In genomic region chr12:95790912-95791849, GRCh38 we compare ENCODE assay signal across 8 cellular contexts. TPM values are rescaled to one million over a fixed set of nuclear protein-coding genes. Genes with fewer than 3 reads are reported as not detected.
A peak's percentile ranks its signal among the peaks of the same experiment; 100 is the strongest.
DNase-seq lines count a peak whose midpoint lies in the region; TF ChIP-seq lines count a peak whose summit lies in the region.

No MANE protein-coding gene starts in this region.

- H3K4me1 ChIP-seq in effector memory CD4-positive, alpha-beta T cell (ENCODE audit: control insufficient read depth, insufficient read depth, low read length, poor library complexity, severe bottlenecking) = peaks cover 6% of the 10 kb centered on the region
- H3K4me1 ChIP-seq in mononuclear cell (ENCODE audit: insufficient read depth, low read length) = peaks cover 18% of the 10 kb centered on the region
- H3K4me1 ChIP-seq in thyroid gland = peaks cover 6 to 17% of the 10 kb centered on the region in 2 donors

- no peaks in the 10 kb centered on the region for H3K36me3 ChIP-seq in effector memory CD4-positive, alpha-beta T cell (ENCODE audit: control insufficient read depth, insufficient read depth, low read length)
- no peaks in the 10 kb centered on the region for H3K36me3 ChIP-seq in thyroid gland

- H3K4me3 ChIP-seq in WI38 (ENCODE audit: low read depth, low read length) = peak overlapping the region; percentile 90
- H3K4me3 ChIP-seq in effector memory CD4-positive, alpha-beta T cell (ENCODE audit: insufficient read depth, low read depth, low read length, poor library complexity, severe bottlenecking) = peak overlapping the region; percentile 58
- H3K4me3 ChIP-seq in mononuclear cell (ENCODE audit: low read length) = peak overlapping the region; percentile 5
- peak overlapping the region in 2 of 3 donors; percentile 9 to 64 for H3K4me3 ChIP-seq in thyroid gland (replicated peaks in 1 of 3)

- peak; percentile 8 for DNase-seq in stimulated activated CD4-positive, alpha-beta T cell treated with anti-CD3 and anti-CD28 coated beads, Interleukin-12 subunit alpha, Interleukin-12 subunit beta, amount 100 ng/mL, for 4 hours
- no peak for DNase-seq in stimulated activated CD4-positive, alpha-beta T cell treated with anti-CD3 and anti-CD28 coated beads, Interleukin-2, amount 100 ng/mL, for 48 hours
- DNase-seq in effector memory CD4-positive, alpha-beta T cell = peak; percentile 12 to 40 (median 13)
- no peak for DNase-seq in thyroid gland
- DNase-seq in NK-92 treated with Interleukin-12 subunit alpha and Interleukin-12 subunit beta, amount 100 ng/mL, for 24 hours (lab: John Stamatoyannopoulos, UW) = no peak
- no peak for DNase-seq in posterior vena cava (ENCODE audit: low spot score)

- TF ChIP-seq CTCF in WI38 (IDR thresholded peaks at IDR 0.05; ENCODE audit: low read depth, low read length) (no peak), thyroid gland (IDR thresholded peaks at IDR 0.05) (no peak)

- no peaks in the 10 kb centered on the region for H3K9me3 ChIP-seq in effector memory CD4-positive, alpha-beta T cell (ENCODE audit: control insufficient read depth, low read length)
- H3K9me3 ChIP-seq in mononuclear cell (ENCODE audit: low read depth, low read length) (no peaks in the 10 kb centered on the region), thyroid gland (no peaks in the 10 kb centered on the region)

- no peak overlapping the region for H3K27ac ChIP-seq in effector memory CD4-positive, alpha-beta T cell (ENCODE audit: insufficient read depth, low read length, poor library complexity, severe bottlenecking)
- H3K27ac ChIP-seq in thyroid gland = peak overlapping the region in 2 of 3 donors; percentile 61 to 75

- peak in 1 of 2 donors; percentile 8 for TF ChIP-seq POLR2A in thyroid gland (IDR thresholded peaks at IDR 0.05)

- intact Hi-C loops in thyroid gland (cut with DNase I) = no loop called here
- intact Hi-C loops in posterior vena cava (cut with DNase I) = no loop called here

- H3K27me3 ChIP-seq in effector memory CD4-positive, alpha-beta T cell (replicated peaks; ENCODE audit: control insufficient read depth, insufficient read depth, low read length, poor library complexity, severe bottlenecking) = peaks cover 12% of the 10 kb centered on the region
- H3K27me3 ChIP-seq in mononuclear cell (ENCODE audit: insufficient read depth, low read length) = peaks cover 88% of the 10 kb centered on the region
- H3K27me3 ChIP-seq in thyroid gland = no peaks in the 10 kb centered on the region

- 7 to 13% methylated on average over 13 to 31 of the region's 50 CpGs for WGBS in thyroid gland, 2 donors

RNA-seq across cellular contexts. Expression of gene NTN4, which starts 0.6 kb away (rescaled TPM):
- 0.31 TPM for total RNA-seq in mononuclear cell
- 10 to 100 TPM; 11.1 to 21.0 (median 16.1) TPM for total RNA-seq in thyroid gland
- 10 to 100 TPM; 20.5 to 24.6 TPM for total RNA-seq in posterior vena cava

Comparison
In these comparisons a context has a peak if more than half of its experiments do, and no peak if none do; other contexts are left out.
1. DNase-seq: peak in stimulated activated CD4-positive, alpha-beta T cell treated with anti-CD3 and anti-CD28 coated beads, Interleukin-12 subunit alpha, Interleukin-12 subunit beta, amount 100 ng/mL, for 4 hours (single experiment) and effector memory CD4-positive, alpha-beta T cell (3 of 3); none in stimulated activated CD4-positive, alpha-beta T cell treated with anti-CD3 and anti-CD28 coated beads, Interleukin-2, amount 100 ng/mL, for 48 hours (0 of 2), thyroid gland (0 of 2), NK-92 treated with Interleukin-12 subunit alpha and Interleukin-12 subunit beta, amount 100 ng/mL, for 24 hours (single experiment) and posterior vena cava (single experiment).
2. H3K4me3 ChIP-seq: peak in every context shown above with its lines; median percentile 90 in WI38; 58 in effector memory CD4-positive, alpha-beta T cell; 36 in thyroid gland; 5 in mononuclear cell.